ENCODE assay signal across 30 cellular contexts in the genomic region with DNA sequence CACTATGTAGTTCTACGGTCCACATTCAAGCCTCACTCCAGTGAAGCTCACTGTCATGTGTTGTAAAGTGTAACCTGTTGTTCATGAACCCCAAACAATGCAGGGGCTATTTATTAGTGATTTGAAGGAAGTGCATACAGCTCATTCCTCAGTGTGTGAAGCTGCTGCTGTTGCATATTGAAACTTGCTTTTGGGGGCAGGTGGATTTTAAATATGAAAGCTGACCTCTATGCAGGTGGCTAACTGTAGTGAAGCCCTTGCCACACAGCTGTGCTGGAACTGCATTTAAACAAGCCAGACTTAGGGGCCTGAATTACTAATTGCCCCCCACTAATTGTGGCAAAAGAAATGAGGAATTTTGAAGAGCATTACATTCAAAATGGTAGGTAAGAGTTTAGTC.
"Had no signal": no experiment of that assay in that cellular context is flagged by ENCODE, and none has a peak within 500 bp of the region (broad histone marks: within the 10 kb centered on the region; RNA-seq: fewer than 3 reads in every experiment).

No MANE protein-coding gene starts in this region.

- DNase-seq: Kasumi-1, MG63, MV-4-11, NCI-H1092, NCI-H1105, NCI-H1417 treated with DMSO at 0.1 percent for 48 hours, NCI-H1436 treated with DMSO at 0.1 percent for 48 hours, NCI-H1694 treated with DMSO at 0.1 percent for 48 hours, NCI-H187 treated with DMSO at 0.1 percent for 48 hours, NCI-H2029, NCI-H2081, NCI-H2107, NCI-H2171, NCI-H226, NCI-H446 treated with DMSO at 0.1 percent for 48 hours, NCI-H510A, NCI-H524, NCI-H526, NCI-H69, NCI-H748 treated with DMSO at 0.1 percent for 48 hours, NCI-H82, PC-9, Right ventricle myocardium superior, SHP77 treated with DMSO at 0.1 percent for 48 hours, SK-N-SH, SW 1271, T-helper 1 cell had no signal

- H3K27ac ChIP-seq: PC-9, SJSA1 had no signal

- H2AFZ ChIP-seq: PC-9 had no signal

- H3K9ac ChIP-seq: SK-N-SH had no signal

- H3K9me3 ChIP-seq: MG63, SJSA1, SK-N-SH had no signal

- H3K36me3 ChIP-seq: MG63, SJSA1 had no signal

- FAIRE-seq: RCC 7860 had no signal

- H3K9me2 ChIP-seq: SK-N-SH had no signal

- H3K27me3 ChIP-seq: MG63, SJSA1 had no signal

- ATAC-seq: Panc1 had no signal

- H3K4me1 ChIP-seq: SJSA1 had no signal

- H3K4me3 ChIP-seq: MG63, PC-9, SJSA1 had no signal

- H3K4me2 ChIP-seq: PC-9, SK-N-SH had no signal
